8 cellular contexts compared by ENCODE assay signal in the genomic region with DNA sequence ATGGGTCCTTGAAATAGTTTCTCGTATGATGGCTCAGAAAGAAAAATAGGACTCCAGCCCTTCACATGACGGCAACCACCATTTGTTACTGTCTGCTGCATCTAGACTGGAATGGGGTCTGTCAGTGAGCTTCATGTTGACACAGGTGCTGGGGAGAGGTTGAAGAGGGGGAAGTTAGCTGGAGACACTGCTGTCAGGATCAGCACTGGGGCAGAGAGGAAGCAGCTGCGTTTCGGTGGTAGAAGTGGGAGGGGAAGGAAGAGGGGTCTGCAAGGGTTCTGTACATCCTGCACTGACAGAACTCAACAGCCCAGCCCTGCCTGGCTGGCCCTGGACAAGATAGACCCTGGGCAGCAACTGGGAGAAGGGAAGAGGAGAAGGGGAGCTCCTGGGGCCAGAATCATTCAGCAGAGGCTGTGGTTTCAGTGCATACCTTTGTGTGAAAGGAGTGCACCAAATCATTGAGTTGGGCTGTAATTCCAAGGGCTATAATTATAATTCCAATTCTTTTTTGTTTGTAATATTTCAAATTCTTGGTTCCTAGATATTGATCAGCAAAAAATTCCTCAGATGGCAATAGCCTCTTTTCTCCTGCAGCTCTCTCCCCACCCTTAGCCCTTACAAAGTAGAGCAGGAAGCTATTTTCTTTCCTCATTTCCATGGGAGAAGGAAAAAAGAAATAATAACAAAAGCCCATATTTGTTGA.
A peak's percentile ranks its signal among the peaks of the same experiment; 100 is the strongest.
DNase-seq lines count a peak whose midpoint lies in the region; ATAC-seq and TF ChIP-seq lines count a peak whose summit lies in the region.

No MANE protein-coding gene starts in this region.

- H3K4me3 ChIP-seq in adipocyte (ENCODE audit: low read length) (no peak overlapping the region), ascending aorta (no peak overlapping the region)

- ATAC-seq in GM21619 (IDR thresholded peaks at IDR 0.05; ENCODE audit: unreplicated experiment), result peak; percentile 85

- H3K27ac ChIP-seq in KOPT-K1 (ENCODE audit: low read depth, low read length, poor library complexity, severe bottlenecking), result peak overlapping the region; percentile 66
- no peak overlapping the region for H3K27ac ChIP-seq in ascending aorta

- intact Hi-C loops in ascending aorta (cut with DNase I), result no loop called here

- H3K27me3 Mint-ChIP-seq in glutamatergic neuron (ENCODE audit: unreplicated experiment), result no peaks in the 10 kb centered on the region

- H3K36me3 ChIP-seq in KOPT-K1 (ENCODE audit: insufficient read depth, low read length) (no peaks in the 10 kb centered on the region), adipocyte (ENCODE audit: control insufficient read depth, insufficient read depth, low read length, severe bottlenecking) (no peaks in the 10 kb centered on the region), ascending aorta (no peaks in the 10 kb centered on the region)

- H3K9me3 Mint-ChIP-seq in glutamatergic neuron (ENCODE audit: unreplicated experiment), result no peaks in the 10 kb centered on the region

- H3K27me3 ChIP-seq in adipocyte (replicated peaks; ENCODE audit: control insufficient read depth, insufficient read depth, low read length), result no peaks in the 10 kb centered on the region
- no peaks in the 10 kb centered on the region for H3K27me3 ChIP-seq in ascending aorta

- H3K4me1 Mint-ChIP-seq in glutamatergic neuron (ENCODE audit: low read depth, unreplicated experiment), result peaks cover 5% of the 10 kb centered on the region

- H3K36me3 Mint-ChIP-seq in glutamatergic neuron (ENCODE audit: unreplicated experiment), result no peaks in the 10 kb centered on the region

- peaks cover 7% of the 10 kb centered on the region for H3K4me1 ChIP-seq in adipocyte (ENCODE audit: control insufficient read depth, insufficient read depth, low read length)
- no peaks in the 10 kb centered on the region for H3K4me1 ChIP-seq in ascending aorta

- H3K9ac ChIP-seq in adipocyte (ENCODE audit: low read length), result no peak overlapping the region

- DNase-seq in GM03348 (ENCODE audit: low spot score), result peak; percentile 30
- peak; percentile 46 for DNase-seq in adipocyte (ENCODE audit: low read depth)
- DNase-seq in hypothalamus (lab: John Stamatoyannopoulos, UW), result no peak
- no peak for DNase-seq in ascending aorta (ENCODE audit: low spot score in 2 of 2)
- no peak for DNase-seq in glutamatergic neuron
- DNase-seq in NCI-H2227 (lab: John Stamatoyannopoulos, UW; ENCODE audit: unreplicated experiment), result no peak

- no peak overlapping the region for H3K27ac Mint-ChIP-seq in glutamatergic neuron (ENCODE audit: unreplicated experiment)

- TF ChIP-seq CTCF in ascending aorta (IDR thresholded peaks at IDR 0.05) (no peak), glutamatergic neuron (IDR thresholded peaks at IDR 0.05; ENCODE audit: partially characterized antibody, unreplicated experiment) (no peak)

- H3K4me3 Mint-ChIP-seq in glutamatergic neuron (ENCODE audit: unreplicated experiment), result no peak overlapping the region

- H3K9me3 ChIP-seq in KOPT-K1 (ENCODE audit: insufficient read depth, low read length, poor library complexity, severe bottlenecking), result no peaks in the 10 kb centered on the region
- H3K9me3 ChIP-seq in adipocyte (ENCODE audit: control insufficient read depth, low read length), result peaks cover 4% of the 10 kb centered on the region
- no peaks in the 10 kb centered on the region for H3K9me3 ChIP-seq in ascending aorta

Comparison
In these comparisons a context has a peak if more than half of its experiments do, and no peak if none do; other contexts are left out.
1. DNase-seq: peak in GM03348 (single experiment) and adipocyte (single experiment); none in hypothalamus (0 of 51), ascending aorta (0 of 2), glutamatergic neuron (single experiment) and NCI-H2227 (single experiment).